Comparison of ENCODE assay signal across 28 cellular contexts in the genomic region with DNA sequence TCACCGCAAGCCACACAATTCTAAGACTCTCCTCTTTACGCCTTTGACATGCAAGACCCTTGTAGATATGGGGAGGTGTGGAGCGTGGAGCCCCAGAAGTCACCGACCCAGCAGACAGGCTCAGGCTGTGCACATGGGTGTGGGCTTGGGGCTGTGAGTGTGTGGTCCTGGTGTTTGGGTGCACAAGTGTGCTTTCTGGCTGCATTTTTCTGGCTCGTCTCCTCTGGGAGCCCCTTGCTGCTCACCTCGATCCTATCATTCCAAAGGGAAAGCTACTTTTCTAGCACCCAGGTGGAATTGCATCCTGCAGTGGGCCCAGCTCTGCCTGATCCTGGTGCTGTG.
"Had no signal": no experiment of that assay in that cellular context is flagged by ENCODE, and none has a peak within 500 bp of the region (broad histone marks: within the 10 kb centered on the region; RNA-seq: fewer than 3 reads in every experiment).

No MANE protein-coding gene starts in this region.

- H3K27ac Mint-ChIP-seq: activated B cell treated with CpG ODN at 0.5 μM for 24 hours; activated CD4-positive, alpha-beta T cell treated with anti-CD3 and anti-CD28 coated beads, Interleukin-2, amount 10 ng/mL, durations not matched to agents 7 days and 5 days; activated CD8-positive, alpha-beta memory T cell treated with anti-CD3 and anti-CD28 coated beads, Interleukin-2, amount 10 ng/mL, durations not matched to agents 7 days and 5 days; activated CD8-positive, alpha-beta T cell treated with anti-CD3 and anti-CD28 coated beads for 36 hours; activated naive CD4-positive, alpha-beta T cell treated with anti-CD3 and anti-CD28 coated beads, Interleukin-2, amount 10 ng/mL, durations not matched to agents 7 days and 5 days; activated naive CD8-positive, alpha-beta T cell treated with anti-CD3 and anti-CD28 coated beads, Interleukin-2, amount 50 U/mL, for 24 hours; nephron; stimulated activated naive CD8-positive, alpha-beta T cell treated with anti-CD3 and anti-CD28 coated beads, Interleukin-15, Interleukin-2, amounts not matched to agents 100 ng/mL and 50 ng/mL, for 24 hours; T-helper 1 cell treated with Interleukin-12 subunit alpha and Interleukin-12 subunit beta and Interleukin-4 antibody, amounts not matched to agents 30 μg/mL and 1 μg/mL, for 36 hours had no signal

- DNase-seq: activated B cell treated with CpG ODN at 0.5 μM for 24 hours; activated CD4-positive, alpha-beta T cell treated with anti-CD3 and anti-CD28 coated beads, Interleukin-2, amount 10 ng/mL, durations not matched to agents 7 days and 5 days; activated CD8-positive, alpha-beta memory T cell treated with anti-CD3 and anti-CD28 coated beads, Interleukin-2, amount 10 ng/mL, durations not matched to agents 7 days and 5 days; activated CD8-positive, alpha-beta T cell treated with anti-CD3 and anti-CD28 coated beads for 36 hours; activated effector memory CD4-positive, alpha-beta T cell treated with anti-CD3 and anti-CD28 coated beads, Interleukin-2, amount 50 U/mL, for 16 hours; activated naive CD4-positive, alpha-beta T cell treated with anti-CD3 and anti-CD28 coated beads, Interleukin-2, amount 10 ng/mL, durations not matched to agents 7 days and 5 days; activated naive CD8-positive, alpha-beta T cell treated with anti-CD3 and anti-CD28 coated beads, Interleukin-2, amount 50 U/mL, for 24 hours; activated T-cell treated with anti-CD3 and anti-CD28 coated beads for 4 hours; body of pancreas; effector CD8-positive, alpha-beta T cell; erythroblast; foreskin melanocyte; glutamatergic neuron; hippocampal formation; kidney glomerular epithelial cell; left ventricle myocardium inferior; midbrain; nucleus accumbens; right cardiac atrium; stimulated activated CD4-positive, alpha-beta T cell treated with anti-CD3 and anti-CD28 coated beads, Interleukin-12 subunit alpha, Interleukin-12 subunit beta, amount 100 ng/mL, for 4 hours; stimulated activated CD4-positive, alpha-beta T cell treated with anti-CD3 and anti-CD28 coated beads, Interleukin-4, amount 100 ng/mL, for 4 hours; substantia nigra; T1000; tibial artery had no signal

- H3K9me3 ChIP-seq: body of pancreas, tibial artery had no signal

- ATAC-seq: activated CD8-positive, alpha-beta memory T cell treated with anti-CD3 and anti-CD28 coated beads, Interleukin-2, amount 10 ng/mL, durations not matched to agents 7 days and 5 days; activated CD8-positive, alpha-beta T cell treated with anti-CD3 and anti-CD28 coated beads for 36 hours; activated naive CD8-positive, alpha-beta T cell treated with anti-CD3 and anti-CD28 coated beads, Interleukin-2, amount 50 U/mL, for 24 hours; body of pancreas; right cardiac atrium had no signal

- H2AFZ ChIP-seq: parathyroid adenoma had no signal

- H3K36me3 ChIP-seq: left ventricle myocardium inferior, tibial artery had no signal

- H3K79me2 ChIP-seq: parathyroid adenoma had no signal

- H3K27ac ChIP-seq: body of pancreas, left ventricle myocardium inferior, parathyroid adenoma, tibial artery had no signal

- H3K4me3 Mint-ChIP-seq: activated B cell treated with CpG ODN at 0.5 μM for 24 hours; activated CD4-positive, alpha-beta T cell treated with anti-CD3 and anti-CD28 coated beads, Interleukin-2, amount 10 ng/mL, durations not matched to agents 7 days and 5 days; activated CD8-positive, alpha-beta memory T cell treated with anti-CD3 and anti-CD28 coated beads, Interleukin-2, amount 10 ng/mL, durations not matched to agents 7 days and 5 days; activated CD8-positive, alpha-beta T cell treated with anti-CD3 and anti-CD28 coated beads for 36 hours; activated naive CD4-positive, alpha-beta T cell treated with anti-CD3 and anti-CD28 coated beads, Interleukin-2, amount 10 ng/mL, durations not matched to agents 7 days and 5 days; activated naive CD8-positive, alpha-beta T cell treated with anti-CD3 and anti-CD28 coated beads, Interleukin-2, amount 50 U/mL, for 24 hours; nephron; stimulated activated naive CD8-positive, alpha-beta T cell treated with anti-CD3 and anti-CD28 coated beads, Interleukin-15, Interleukin-2, amounts not matched to agents 100 ng/mL and 50 ng/mL, for 24 hours; T-helper 1 cell treated with Interleukin-12 subunit alpha and Interleukin-12 subunit beta and Interleukin-4 antibody, amounts not matched to agents 30 μg/mL and 1 μg/mL, for 36 hours had no signal

- H3K9ac ChIP-seq: parathyroid adenoma had no signal

- H3K4me3 ChIP-seq: body of pancreas, left ventricle myocardium inferior, tibial artery had no signal

- H3K27me3 ChIP-seq: body of pancreas had no signal

- H3K4me1 ChIP-seq: body of pancreas, left ventricle myocardium inferior, tibial artery had no signal
